Comparison of ENCODE assay signal across 8 cellular contexts in the genomic region with DNA sequence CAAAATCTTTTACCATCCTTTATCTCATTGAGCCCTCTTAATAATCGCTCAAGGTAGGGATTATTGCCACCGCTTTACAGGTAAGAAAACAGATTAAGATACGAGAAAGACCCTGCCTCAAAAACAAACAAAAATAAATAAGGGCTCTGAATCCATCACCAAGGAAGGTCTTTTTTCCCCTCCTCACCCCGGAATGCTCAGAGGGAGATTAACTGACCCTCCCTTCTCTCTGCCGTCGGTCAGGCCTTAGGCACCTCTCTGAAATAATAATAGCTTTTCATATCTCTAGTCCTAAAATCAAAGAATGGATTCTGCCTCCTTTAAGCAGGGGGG. TPM values are rescaled to one million over a fixed set of nuclear protein-coding genes. Genes with fewer than 3 reads are reported as not detected.
DNase-seq lines count a peak whose midpoint lies in the region; ATAC-seq and TF ChIP-seq lines count a peak whose summit lies in the region.

No MANE protein-coding gene starts in this region.

- POLR2A ChIA-PET in activated CD8-positive, alpha-beta T cell treated with anti-CD3 and anti-CD28 coated beads, Interleukin-2, amount 10 ng/mL, durations not matched to agents 7 days and 5 days (lab: Charles Lee) = interaction anchor here (0.6 to 1.0 kb wide), 2 partner anchors 9 to 204 kb away, joined by 3 read pairs; a partner anchor contains a TSS

- H3K36me3 Mint-ChIP-seq in HFFc6 (ENCODE audit: low read depth) = no peaks in the 10 kb centered on the region
- peaks cover 4% of the 10 kb centered on the region for H3K36me3 Mint-ChIP-seq in activated CD8-positive, alpha-beta T cell treated with anti-CD3 and anti-CD28 coated beads, Interleukin-2, amount 10 ng/mL, durations not matched to agents 7 days and 5 days (ENCODE audit: low read depth)
- peaks cover 24% of the 10 kb centered on the region for H3K36me3 Mint-ChIP-seq in stimulated activated effector memory CD8-positive, alpha-beta T cell treated with anti-CD3 and anti-CD28 coated beads, Interleukin-12 subunit alpha, Interleukin-12 subunit beta, amount 100 ng/mL, for 72 hours

- H3K27me3 Mint-ChIP-seq in HFFc6 (ENCODE audit: insufficient read depth) = no peaks in the 10 kb centered on the region
- H3K27me3 Mint-ChIP-seq in activated CD8-positive, alpha-beta T cell treated with anti-CD3 and anti-CD28 coated beads, Interleukin-2, amount 10 ng/mL, durations not matched to agents 7 days and 5 days (ENCODE audit: low read depth) = no peaks in the 10 kb centered on the region

- DNase-seq in HFFc6 (no peak), anterior cingulate cortex (lab: John Stamatoyannopoulos, UW) (no peak), T1000 (lab: John Stamatoyannopoulos, UW) (no peak), Kasumi-1 (lab: John Stamatoyannopoulos, UW) (no peak)
- DNase-seq in activated CD8-positive, alpha-beta T cell treated with anti-CD3 and anti-CD28 coated beads, Interleukin-2, amount 10 ng/mL, durations not matched to agents 7 days and 5 days = no peak
- no peak for DNase-seq in stimulated activated effector memory CD8-positive, alpha-beta T cell treated with anti-CD3 and anti-CD28 coated beads, Interleukin-12 subunit alpha, Interleukin-12 subunit beta, amount 100 ng/mL, for 72 hours (ENCODE audit: low spot score in 2 of 2)

- CTCF ChIA-PET in activated CD8-positive, alpha-beta T cell treated with anti-CD3 and anti-CD28 coated beads, Interleukin-2, amount 10 ng/mL, durations not matched to agents 7 days and 5 days (lab: Charles Lee) = interaction anchor here (0.7 to 2.2 kb wide), 9 partner anchors 9 to 193 kb away, joined by 3 to 9 read pairs (median 4); a partner anchor contains a TSS

- H3K4me3 Mint-ChIP-seq in HFFc6 = peak overlapping the region; percentile 94
- peak overlapping the region; percentile 89 for H3K4me3 Mint-ChIP-seq in activated CD8-positive, alpha-beta T cell treated with anti-CD3 and anti-CD28 coated beads, Interleukin-2, amount 10 ng/mL, durations not matched to agents 7 days and 5 days
- H3K4me3 Mint-ChIP-seq in stimulated activated effector memory CD8-positive, alpha-beta T cell treated with anti-CD3 and anti-CD28 coated beads, Interleukin-12 subunit alpha, Interleukin-12 subunit beta, amount 100 ng/mL, for 72 hours = peak overlapping the region; percentile 90

- H3K4me1 Mint-ChIP-seq in HFFc6 (ENCODE audit: low read depth) = peaks cover 32% of the 10 kb centered on the region
- peaks cover 28% of the 10 kb centered on the region for H3K4me1 Mint-ChIP-seq in activated CD8-positive, alpha-beta T cell treated with anti-CD3 and anti-CD28 coated beads, Interleukin-2, amount 10 ng/mL, durations not matched to agents 7 days and 5 days (ENCODE audit: low read depth)
- peaks cover 23% of the 10 kb centered on the region for H3K4me1 Mint-ChIP-seq in stimulated activated effector memory CD8-positive, alpha-beta T cell treated with anti-CD3 and anti-CD28 coated beads, Interleukin-12 subunit alpha, Interleukin-12 subunit beta, amount 100 ng/mL, for 72 hours

- peak overlapping the region; percentile 86 for H3K27ac Mint-ChIP-seq in HFFc6
- H3K27ac Mint-ChIP-seq in activated CD8-positive, alpha-beta T cell treated with anti-CD3 and anti-CD28 coated beads, Interleukin-2, amount 10 ng/mL, durations not matched to agents 7 days and 5 days = peak overlapping the region; percentile 97
- peak overlapping the region; percentile 97 for H3K27ac Mint-ChIP-seq in stimulated activated effector memory CD8-positive, alpha-beta T cell treated with anti-CD3 and anti-CD28 coated beads, Interleukin-12 subunit alpha, Interleukin-12 subunit beta, amount 100 ng/mL, for 72 hours

- no peak for TF ChIP-seq CTCF in HFFc6 (IDR thresholded peaks at IDR 0.05)

- no peak for ATAC-seq in activated CD8-positive, alpha-beta T cell treated with anti-CD3 and anti-CD28 coated beads, Interleukin-2, amount 10 ng/mL, durations not matched to agents 7 days and 5 days
- no peak for ATAC-seq in stimulated activated effector memory CD8-positive, alpha-beta T cell treated with anti-CD3 and anti-CD28 coated beads, Interleukin-12 subunit alpha, Interleukin-12 subunit beta, amount 100 ng/mL, for 72 hours
- ATAC-seq in GM18858 (IDR thresholded peaks at IDR 0.05; ENCODE audit: unreplicated experiment) = no peak

- H3K9me3 Mint-ChIP-seq in HFFc6 = no peaks in the 10 kb centered on the region
- no peaks in the 10 kb centered on the region for H3K9me3 Mint-ChIP-seq in activated CD8-positive, alpha-beta T cell treated with anti-CD3 and anti-CD28 coated beads, Interleukin-2, amount 10 ng/mL, durations not matched to agents 7 days and 5 days (ENCODE audit: insufficient read depth)
- no peaks in the 10 kb centered on the region for H3K9me3 Mint-ChIP-seq in stimulated activated effector memory CD8-positive, alpha-beta T cell treated with anti-CD3 and anti-CD28 coated beads, Interleukin-12 subunit alpha, Interleukin-12 subunit beta, amount 100 ng/mL, for 72 hours

- H3K4me3 ChIP-seq in iPS-11a (ENCODE audit: low read depth, low read length) = peak overlapping the region; percentile 0

RNA-seq across cellular contexts. Expression of a gene that starts 0.6 kb away (rescaled TPM):
- total RNA-seq in HFFc6 (2021; fragmentation: NEBNext Ultra II Directional; extraction: Animal tissue kit (Norgen Biotek cat#: 25700)) = 10 to 100 TPM; 19.0 to 21.7 (median 20.0) TPM
- 10 to 100 TPM; 20.6 to 23.1 TPM for total RNA-seq in activated CD8-positive, alpha-beta T cell treated with anti-CD3 and anti-CD28 coated beads, Interleukin-2, amount 10 ng/mL, durations not matched to agents 7 days and 5 days

RNA-seq across cellular contexts. Expression of a gene that starts 6.9 kb away (rescaled TPM):
- total RNA-seq in HFFc6 (2021; fragmentation: NEBNext Ultra II Directional; extraction: Animal tissue kit (Norgen Biotek cat#: 25700)) = 10 to 100 TPM; 16.2 to 28.1 (median 19.6) TPM
- total RNA-seq in activated CD8-positive, alpha-beta T cell treated with anti-CD3 and anti-CD28 coated beads, Interleukin-2, amount 10 ng/mL, durations not matched to agents 7 days and 5 days = 10 to 100 TPM; 13.7 to 14.0 TPM

RNA-seq across cellular contexts. Expression of a gene that starts 18.1 kb away (rescaled TPM):
- not detected for total RNA-seq in HFFc6 (2021; fragmentation: NEBNext Ultra II Directional; extraction: Animal tissue kit (Norgen Biotek cat#: 25700))
- total RNA-seq in activated CD8-positive, alpha-beta T cell treated with anti-CD3 and anti-CD28 coated beads, Interleukin-2, amount 10 ng/mL, durations not matched to agents 7 days and 5 days = not detected

RNA-seq across cellular contexts. Expression of a gene that starts 39.2 kb away (rescaled TPM):
- total RNA-seq in HFFc6 (2021; fragmentation: NEBNext Ultra II Directional; extraction: Animal tissue kit (Norgen Biotek cat#: 25700)) = 100 to 1,000 TPM; 189 to 227 (median 197) TPM
- 100 to 1,000 TPM; 145 to 150 TPM for total RNA-seq in activated CD8-positive, alpha-beta T cell treated with anti-CD3 and anti-CD28 coated beads, Interleukin-2, amount 10 ng/mL, durations not matched to agents 7 days and 5 days

RNA-seq across cellular contexts. Expression of a gene that starts 54.3 kb away (rescaled TPM):
- not detected for total RNA-seq in HFFc6 (2021; fragmentation: NEBNext Ultra II Directional; extraction: Animal tissue kit (Norgen Biotek cat#: 25700))
- not detected for total RNA-seq in activated CD8-positive, alpha-beta T cell treated with anti-CD3 and anti-CD28 coated beads, Interleukin-2, amount 10 ng/mL, durations not matched to agents 7 days and 5 days
